17 cellular contexts compared by ENCODE assay signal in the genomic region with DNA sequence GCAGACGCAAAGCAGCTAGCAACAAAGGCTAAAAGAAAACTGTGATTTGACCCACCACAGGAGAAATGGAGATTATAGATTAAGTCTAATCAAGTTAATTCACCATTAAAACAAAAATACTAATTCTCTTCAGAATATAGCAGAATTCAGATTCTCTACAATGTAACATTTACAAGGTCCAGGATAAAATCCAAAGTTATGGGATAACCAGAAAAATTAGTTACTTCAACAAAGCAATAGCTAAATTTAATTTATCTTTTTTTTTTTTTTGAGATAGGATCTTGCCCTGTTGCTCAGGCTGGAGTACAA.
"Had no signal": no experiment of that assay in that cellular context is flagged by ENCODE, and none has a peak within 500 bp of the region (broad histone marks: within the 10 kb centered on the region; RNA-seq: fewer than 3 reads in every experiment).

No MANE protein-coding gene starts in this region.

- ATAC-seq: natural killer cell; stimulated activated effector memory CD8-positive, alpha-beta T cell treated with anti-CD3 and anti-CD28 coated beads, Interleukin-12 subunit alpha, Interleukin-12 subunit beta, amount 100 ng/mL, for 72 hours had no signal

- H3K27me3 ChIP-seq: dorsolateral prefrontal cortex, esophagus muscularis mucosa, foreskin keratinocyte, neutrophil, pancreas, testis, tibial artery, upper lobe of left lung had no signal

- H3K4me3 ChIP-seq: dorsolateral prefrontal cortex, esophagus muscularis mucosa, lower lobe of right lung, pancreas, testis, tibial artery, upper lobe of left lung had no signal

- H3K4me1 ChIP-seq: foreskin keratinocyte, lower lobe of right lung, pancreas, testis, tibial artery, upper lobe of left lung had no signal

- H3K27ac ChIP-seq: dorsolateral prefrontal cortex, esophagus muscularis mucosa, foreskin keratinocyte, lower lobe of right lung, neutrophil, pancreas, testis, tibial artery, upper lobe of left lung had no signal

- H3K9me3 ChIP-seq: esophagus muscularis mucosa, lower lobe of right lung, neutrophil, pancreas, testis, tibial artery, upper lobe of left lung had no signal

- H3K36me3 ChIP-seq: esophagus muscularis mucosa, lower lobe of right lung, neutrophil, pancreas, tibial artery, upper lobe of left lung had no signal

- DNase-seq: cortex of kidney; effector CD4-positive, alpha-beta T cell; immature natural killer cell; left ventricle myocardium superior; lower lobe of right lung; natural killer cell; stimulated activated CD4-positive, alpha-beta T cell treated with anti-CD3 and anti-CD28 coated beads, Interleukin-1b, Interleukin-23, amount 100 ng/mL, for 48 hours; stimulated activated naive CD4-positive, alpha-beta T cell treated with Interleukin-2 at 50 U/mL for 16 hours had no signal
